In genomic region chr1:9234223-9235122, GRCh38 we compare ENCODE assay signal across 8 cellular contexts. TPM values are rescaled to one million over a fixed set of nuclear protein-coding genes. Genes with fewer than 3 reads are reported as not detected.
A peak's percentile ranks its signal among the peaks of the same experiment; 100 is the strongest.
DNase-seq lines count a peak whose midpoint lies in the region; TF ChIP-seq lines count a peak whose summit lies in the region.

Gene H6PD, plus strand, starts transcription at chr1:9234774. Its CDS starts 10,161 bp downstream, at chr1:9244935.

- H3K36me3 Mint-ChIP-seq in T-helper 2 cell treated with Interferon-gamma antibody and Interleukin-4, amounts not matched to agents 5 μg/mL and 100 μg/mL, for 36 hours (ENCODE audit: low read depth) = peaks cover 18% of the 10 kb centered on the region

- no peaks in the 10 kb centered on the region for H4K20me1 ChIP-seq in Loucy (ENCODE audit: insufficient read depth, low read length, poor library complexity, severe bottlenecking)

- 0 out of 2 replicates have a peak, but pooled peaks cover 2% of the 10 kb centered on the region for H3F3A ChIP-seq in Loucy (ENCODE audit: low read depth)

- H3K9ac ChIP-seq in Loucy (ENCODE audit: low read depth, low read length, poor library complexity, severe bottlenecking) = peak within 1 kb of the TSS; percentile 96

- H3K4me2 ChIP-seq in Loucy (ENCODE audit: low read depth, low read length, poor library complexity, severe bottlenecking) = peak within 1 kb of the TSS; percentile 81

- H3K79me2 ChIP-seq in Loucy (ENCODE audit: insufficient read depth, low read length) = peaks cover 37% of the 10 kb centered on the region

- peaks cover 32% of the 10 kb centered on the region for H3K4me1 Mint-ChIP-seq in T-helper 2 cell treated with Interferon-gamma antibody and Interleukin-4, amounts not matched to agents 5 μg/mL and 100 μg/mL, for 36 hours (ENCODE audit: low read depth)

- peak within 1 kb of the TSS; percentile 98 for H3K27ac Mint-ChIP-seq in T-helper 2 cell treated with Interferon-gamma antibody and Interleukin-4, amounts not matched to agents 5 μg/mL and 100 μg/mL, for 36 hours

- no peaks in the 10 kb centered on the region for H3K9me3 Mint-ChIP-seq in T-helper 2 cell treated with Interferon-gamma antibody and Interleukin-4, amounts not matched to agents 5 μg/mL and 100 μg/mL, for 36 hours

- peak within 1 kb of the TSS; percentile 93 to 97 for H3K27ac ChIP-seq in ascending aorta

- no peaks in the 10 kb centered on the region for H3K27me3 Mint-ChIP-seq in T-helper 2 cell treated with Interferon-gamma antibody and Interleukin-4, amounts not matched to agents 5 μg/mL and 100 μg/mL, for 36 hours (ENCODE audit: low read depth)

- H3K9me3 ChIP-seq in Loucy (ENCODE audit: insufficient read depth, low read depth, low read length) (no peaks in the 10 kb centered on the region), ascending aorta (no peaks in the 10 kb centered on the region)

- H3K9me2 ChIP-seq in Loucy (replicated peaks; ENCODE audit: low read depth, low read length) = no peaks in the 10 kb centered on the region

- intact Hi-C loops in ascending aorta (cut with DNase I) = loop anchor here (5.0 kb wide), 3 partner anchors 52 to 107 kb away; partner anchors contain the start of genes GPR157 and SPSB1

- peak within 1 kb of the TSS; percentile 98 for H3K4me3 Mint-ChIP-seq in T-helper 2 cell treated with Interferon-gamma antibody and Interleukin-4, amounts not matched to agents 5 μg/mL and 100 μg/mL, for 36 hours

- H3K27me3 ChIP-seq in Loucy (ENCODE audit: insufficient read depth, low read length, poor library complexity, severe bottlenecking) (no peaks in the 10 kb centered on the region), ascending aorta (no peaks in the 10 kb centered on the region)

- H3K4me1 ChIP-seq in Loucy (ENCODE audit: insufficient read depth, low read length, poor library complexity, severe bottlenecking) (peaks cover 43% of the 10 kb centered on the region), ascending aorta (peaks cover 8 to 46% of the 10 kb centered on the region in 2 donors)

- DNase-seq in GM12864 (ENCODE audit: low read depth) (peak; percentile 48), H4 (ENCODE audit: low spot score) (peak; percentile 58), ascending aorta (ENCODE audit: low spot score in 2 of 2) (peak; percentile 45 to 91), hepatic stellate cell (ENCODE audit: low spot score) (peak; percentile 97), retinal pigment epithelial cell (ENCODE audit: low read depth) (no peak), NCI-H2107 treated with DMSO at 0.1 percent for 48 hours (lab: John Stamatoyannopoulos, UW; ENCODE audit: unreplicated experiment) (no peak)
- DNase-seq in T-helper 2 cell treated with Interferon-gamma antibody and Interleukin-4, amounts not matched to agents 5 μg/mL and 100 μg/mL, for 36 hours (ENCODE audit: low spot score) = peak; percentile 83

- H3K4me3 ChIP-seq in GM12864 (ENCODE audit: low read depth, low read length) = peak within 1 kb of the TSS; percentile 87
- H3K4me3 ChIP-seq in Loucy (ENCODE audit: low read length, poor library complexity, severe bottlenecking) = peak within 1 kb of the TSS; percentile 97
- peak within 1 kb of the TSS; percentile 68 to 73 for H3K4me3 ChIP-seq in ascending aorta
- H3K4me3 ChIP-seq in retinal pigment epithelial cell (ENCODE audit: low read length) = peak within 1 kb of the TSS; percentile 67

- H3K36me3 ChIP-seq in Loucy (ENCODE audit: insufficient read depth, low read length) (no peaks in the 10 kb centered on the region), ascending aorta (no peaks in the 10 kb centered on the region)

- TF ChIP-seq CTCF in GM12864 (IDR thresholded peaks at IDR 0.05; ENCODE audit: low read depth, low read length, missing control alignments) = peak; percentile 66
- peak; percentile 59 for TF ChIP-seq CTCF in Loucy (conservative IDR thresholded peaks at IDR 0.05; ENCODE audit: low read length)
- TF ChIP-seq CTCF in ascending aorta (IDR thresholded peaks at IDR 0.05) = peak; percentile 72 to 96 (median 79)
- peak; percentile 66 for TF ChIP-seq CTCF in retinal pigment epithelial cell (conservative IDR thresholded peaks at IDR 0.05; ENCODE audit: low read depth, low read length)

- H2AFZ ChIP-seq in Loucy (ENCODE audit: low read length) = peak within 1 kb of the TSS; percentile 49

RNA-seq across cellular contexts. Expression of gene H6PD, which starts in this region (rescaled TPM):
- 10.0 and 10.3 TPM in 2 replicates for total RNA-seq in H4 (2014; rRNA removed; shearing (Covaris generic))
- 56.8 TPM for total RNA-seq in ascending aorta

Comparison
In these comparisons a context has a peak if more than half of its experiments do, and no peak if none do; other contexts are left out.
1. DNase-seq: peak in GM12864 (single experiment), H4 (single experiment), T-helper 2 cell treated with Interferon-gamma antibody and Interleukin-4, amounts not matched to agents 5 μg/mL and 100 μg/mL, for 36 hours (single experiment), ascending aorta (2 of 2) and hepatic stellate cell (single experiment); none in retinal pigment epithelial cell (single experiment) and NCI-H2107 treated with DMSO at 0.1 percent for 48 hours (single experiment).
2. Peak in every context shown above with its lines, with median percentiles within 50 percentile points of each other: H3K4me3 ChIP-seq and CTCF ChIP-seq.